12 cellular contexts compared by ENCODE assay signal in the genomic region with DNA sequence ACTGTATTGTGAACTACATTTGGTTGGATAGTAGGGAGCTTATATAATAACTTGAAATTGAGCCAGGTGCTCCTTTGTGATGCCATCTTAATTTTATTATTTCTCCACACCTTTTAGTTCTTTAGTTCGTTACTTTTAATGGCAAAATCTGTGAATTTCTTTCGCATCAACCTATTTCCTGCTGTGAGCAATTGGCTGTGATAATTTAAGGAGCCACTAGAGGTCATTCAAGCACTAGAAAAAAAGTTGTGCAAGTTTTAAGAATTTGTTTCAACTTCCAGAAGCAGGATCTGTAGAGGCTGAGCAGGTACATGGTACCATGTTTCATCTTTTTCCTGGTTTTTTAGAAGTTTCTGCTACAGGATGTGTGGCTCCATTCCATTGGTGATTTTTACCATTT. TPM values are rescaled to one million over a fixed set of nuclear protein-coding genes. Genes with fewer than 3 reads are reported as not detected.
DNase-seq lines count a peak whose midpoint lies in the region; ATAC-seq, FAIRE-seq and TF ChIP-seq lines count a peak whose summit lies in the region.
"Not testable (repeated sequence)": the region's sequence is repeated elsewhere in the genome, so short reads cannot be mapped to it uniquely, and the experiment has no call there.
"Had no signal": no experiment of that assay in that cellular context is flagged by ENCODE, and none has a peak within 500 bp of the region (broad histone marks: within the 10 kb centered on the region; RNA-seq: fewer than 3 reads in every experiment).

No MANE protein-coding gene starts in this region.

- not testable (repeated sequence) for TF ChIP-seq POLR2A in Peyer's patch (IDR thresholded peaks at IDR 0.05); esophagus squamous epithelium (IDR thresholded peaks at IDR 0.05); HepG2 (IDR thresholded peaks at IDR 0.05; ENCODE audit: insufficient read depth in 1 of 2, low read depth in 2 of 2, low read length in 2 of 2)

- not testable (repeated sequence) for H3K4me1 ChIP-seq in CD4-positive, alpha-beta memory T cell (ENCODE audit: insufficient read depth, low read length); Peyer's patch; esophagus squamous epithelium; HepG2 (ENCODE audit: insufficient read depth, low read length); neutrophil (ENCODE audit: control insufficient read depth in 1 of 2, insufficient read depth in 1 of 2, low read depth in 1 of 2, low read length in 1 of 2); thoracic aorta (ENCODE audit: control insufficient read depth in 1 of 2, low read depth in 2 of 2)

- CTCF ChIA-PET in CD4-positive, alpha-beta memory T cell (lab: Charles Lee; ENCODE audit: partially characterized antibody); HepG2 (lab: Yijun Ruan, JAX; ENCODE audit: low intra/inter-chr PET ratio, low total read pairs): not testable (repeated sequence)
- CTCF ChIA-PET in MCF 10A (lab: Yijun Ruan, JAX): interaction anchor here (0.7 kb wide), 1 partner anchor 352 kb away, joined by 3 read pairs; no protein-coding TSS in a partner anchor

- BruUV-seq in MCF 10A (replicated peaks; lab: Mats Ljungman, UMichigan); HepG2 (replicated peaks; lab: Mats Ljungman, UMichigan): not testable (repeated sequence)

- not testable (repeated sequence) for TF ChIP-seq EP300 in HepG2 (IDR thresholded peaks at IDR 0.05; ENCODE audit: low read depth in 2 of 2, low read length in 2 of 2); HepG2 (CRISPR knock-in tag; IDR thresholded peaks at IDR 0.05; ENCODE audit: borderline replicate concordance)

- in situ Hi-C loops in HepG2 (cut with HindIII; ENCODE audit: extremely low pct_ligation_motif_present, low pct_unique_long_range_greater_than_20kb): not testable (repeated sequence)

- not testable (repeated sequence) for FAIRE-seq in HepG2 (lab: Jason Lieb, UNC)

- H4K20me1 ChIP-seq in HepG2 (ENCODE audit: insufficient read depth, low read length): not testable (repeated sequence)

- POLR2A ChIA-PET in CD4-positive, alpha-beta memory T cell (lab: Charles Lee; ENCODE audit: partially characterized antibody); MCF 10A (lab: Yijun Ruan, JAX); HepG2 (lab: Yijun Ruan, JAX): not testable (repeated sequence)

- H3K27ac ChIP-seq in CD4-positive, alpha-beta memory T cell (ENCODE audit: low read depth, low read length); Peyer's patch; esophagus squamous epithelium; HepG2 (ENCODE audit: extremely low read length, insufficient read depth, low read length); neutrophil; thoracic aorta: not testable (repeated sequence)

- not testable (repeated sequence) for ATAC-seq in HepG2; thoracic aorta (ENCODE audit: insufficient number of reproducible peaks, low FRiP score, low read depth)

- not testable (repeated sequence) for H3K4me1 Mint-ChIP-seq in CD4-positive, alpha-beta memory T cell; MCF 10A (ENCODE audit: insufficient read depth, unreplicated experiment)

- H3K4me3 Mint-ChIP-seq in CD4-positive, alpha-beta memory T cell; MCF 10A (ENCODE audit: unreplicated experiment): not testable (repeated sequence)

- H3K9me3 Mint-ChIP-seq in CD4-positive, alpha-beta memory T cell; MCF 10A (ENCODE audit: unreplicated experiment): not testable (repeated sequence)

- intact Hi-C loops in CD4-positive, alpha-beta memory T cell (cut with micrococcal nuclease); MCF 10A (cut with micrococcal nuclease); esophagus squamous epithelium (cut with DNase I); HepG2 (cut with micrococcal nuclease; ENCODE audit: unreplicated experiment): not testable (repeated sequence)

- not testable (repeated sequence) for TF ChIP-seq RAD21 in HepG2 (CRISPR knock-in tag; IDR thresholded peaks at IDR 0.05)

- not testable (repeated sequence) for H3K27ac Mint-ChIP-seq in CD4-positive, alpha-beta memory T cell; MCF 10A (ENCODE audit: low read depth, unreplicated experiment)

- not testable (repeated sequence) for H3K9ac ChIP-seq in HepG2 (ENCODE audit: insufficient read depth, low read depth, low read length)

- not testable (repeated sequence) for H3K36me3 Mint-ChIP-seq in CD4-positive, alpha-beta memory T cell; MCF 10A (ENCODE audit: insufficient read depth, unreplicated experiment)

- H3K27me3 ChIP-seq in CD4-positive, alpha-beta memory T cell (ENCODE audit: insufficient read depth, low read length); Peyer's patch; esophagus squamous epithelium; HepG2 (ENCODE audit: control insufficient read depth in 1 of 2, insufficient read depth in 2 of 2, low read length in 2 of 2); neutrophil; thoracic aorta (replicated peaks; ENCODE audit: insufficient read depth): not testable (repeated sequence)

- not testable (repeated sequence) for H3K9me3 ChIP-seq in CD4-positive, alpha-beta memory T cell (ENCODE audit: control insufficient read depth in 1 of 2, low read length in 2 of 2); Peyer's patch; esophagus squamous epithelium; HepG2 (ENCODE audit: low read length); neutrophil; thoracic aorta

- no CpG with 5 or more reads among the region's 2 CpGs for WGBS in esophagus squamous epithelium, 2 donors
- WGBS in HepG2 (ENCODE audit: low lambda C conversion rate): 39% methylated on average over 2 of the region's 2 CpGs

- not testable (repeated sequence) for H3K36me3 ChIP-seq in CD4-positive, alpha-beta memory T cell (ENCODE audit: insufficient read depth, low read length); Peyer's patch; esophagus squamous epithelium; HepG2 (replicated peaks in 1 of 2; ENCODE audit: control insufficient read depth in 1 of 2, insufficient read depth in 2 of 2, low read length in 2 of 2); neutrophil; thoracic aorta

- peak in 3 of 5 donors; percentile 3 to 14 (median 9) for DNase-seq in CD4-positive, alpha-beta memory T cell
- not testable (repeated sequence) for DNase-seq in Peyer's patch; MCF 10A (ENCODE audit: unreplicated experiment); esophagus squamous epithelium (lab: John Stamatoyannopoulos, UW); HepG2 (ENCODE audit: low spot score); thoracic aorta (ENCODE audit: low spot score)

- not testable (repeated sequence) for H3K4me2 ChIP-seq in HepG2 (ENCODE audit: low read depth, low read length)

- not testable (repeated sequence) for H3K27me3 Mint-ChIP-seq in CD4-positive, alpha-beta memory T cell; MCF 10A (ENCODE audit: insufficient read depth, unreplicated experiment)

- not testable (repeated sequence) for H3K79me2 ChIP-seq in HepG2 (ENCODE audit: insufficient read depth, low read length)

- H2AFZ ChIP-seq in HepG2 (ENCODE audit: low read length): not testable (repeated sequence)

- TF ChIP-seq CTCF in Peyer's patch (IDR thresholded peaks at IDR 0.05): peak in 4 of 6 experiments; percentile 12 to 60 (median 46)
- TF ChIP-seq CTCF in MCF 10A (IDR thresholded peaks at IDR 0.05; ENCODE audit: unreplicated experiment): peak; percentile 29
- peak in 4 of 6 experiments; percentile 19 to 40 (median 33) for TF ChIP-seq CTCF in esophagus squamous epithelium (IDR thresholded peaks at IDR 0.05)
- TF ChIP-seq CTCF in HepG2 (CRISPR knock-in tag; IDR thresholded peaks at IDR 0.05): peak; percentile 34
- TF ChIP-seq CTCF in neutrophil (IDR thresholded peaks at IDR 0.05): peak; percentile 27
- peak; percentile 22 for TF ChIP-seq CTCF in thoracic aorta (IDR thresholded peaks at IDR 0.05)

- not testable (repeated sequence) for H3K4me3 ChIP-seq in CD4-positive, alpha-beta memory T cell (ENCODE audit: low read length in 2 of 2); Peyer's patch; esophagus squamous epithelium; HepG2 (replicated peaks in 1 of 3; ENCODE audit: insufficient read depth in 1 of 3, low read depth in 2 of 3, low read length in 3 of 3); neutrophil (ENCODE audit: low read depth in 1 of 2, low read length in 1 of 2); thoracic aorta

RNA-seq across cellular contexts. Expression of a gene that starts 4.9 kb away (rescaled TPM):
- not detected for total RNA-seq in CD4-positive, alpha-beta memory T cell
- not detected for polyA plus RNA-seq in CD4-positive, alpha-beta memory T cell
- total RNA-seq in Peyer's patch: 1 to 10 TPM in 1 of 4 donors, under 1 TPM in 1, not detected in 2; 0.54 to 2.5 TPM
- 0.70 and 0.71 TPM in 2 replicates for total RNA-seq in MCF 10A (2022)
- total RNA-seq in esophagus squamous epithelium: under 1 TPM in 2 of 4 donors, not detected in 2; 0.57 to 0.64 TPM
- total RNA-seq in HepG2 (2016; rRNA removed; fragmentation: Illumina TruSeq; extraction: Trizol): 0.21 and 0.49 TPM in 2 replicates
- total RNA-seq in HepG2 (2016; cell fraction: cytosol; rRNA removed; fragmentation: Illumina TruSeq; extraction: Trizol; ENCODE audit: low read depth): not detected in 2 replicates
- 0.48 TPM in 1 of 2 replicates, not detected in the other for total RNA-seq in HepG2 (2016; cell fraction: insoluble cytoplasmic fraction; rRNA removed; fragmentation: Illumina TruSeq; extraction: Trizol)
- total RNA-seq in HepG2 (2016; cell fraction: membrane; rRNA removed; fragmentation: Illumina TruSeq; extraction: Trizol): 0.14 TPM in 1 of 2 replicates, not detected in the other
- total RNA-seq in HepG2 (2016; cell fraction: nucleus; rRNA removed; fragmentation: Illumina TruSeq; extraction: Trizol): 0.34 and 0.38 TPM in 2 replicates
- 0.16 and 0.24 TPM in 2 replicates for polyA plus RNA-seq in HepG2 (2011; rRNA removed)
- polyA plus RNA-seq in HepG2 (2011; cell fraction: cytosol; rRNA removed): 0.13 TPM in 1 of 2 replicates, not detected in the other
- 0.84 and 1.0 TPM in 2 replicates for polyA plus RNA-seq in HepG2 (2011; cell fraction: nucleus; rRNA removed)
- polyA plus RNA-seq in HepG2 (2012): 0.15 and 0.19 TPM in 2 replicates
- polyA plus RNA-seq in HepG2 (2016; cell fraction: cytosol; fragmentation: Illumina TruSeq; extraction: Trizol; ENCODE audit: low read depth): not detected in 2 replicates
- not detected in 2 replicates for polyA plus RNA-seq in HepG2 (2016; cell fraction: insoluble cytoplasmic fraction; fragmentation: Illumina TruSeq; extraction: Trizol; ENCODE audit: low read depth)
- polyA plus RNA-seq in HepG2 (2016; cell fraction: membrane; fragmentation: Illumina TruSeq; extraction: Trizol; ENCODE audit: low read depth): 0.13 TPM in 1 of 2 replicates, not detected in the other
- 0.57 and 1.7 TPM in 2 replicates for polyA plus RNA-seq in HepG2 (2016; cell fraction: nucleus; fragmentation: Illumina TruSeq; extraction: Trizol; ENCODE audit: insufficient read depth, low read depth)
- not detected in 2 replicates for polyA minus RNA-seq in HepG2 (2011; rRNA and poly(A)+ RNA removed; ENCODE audit: low replicate concordance)
- not detected in 2 replicates for polyA minus RNA-seq in HepG2 (2011; cell fraction: cytosol; rRNA and poly(A)+ RNA removed)
- 0.25 and 0.39 TPM in 2 replicates for polyA minus RNA-seq in HepG2 (2011; cell fraction: nucleus; rRNA and poly(A)+ RNA removed)
- total RNA-seq in thoracic aorta: 1 to 10 TPM in 1 of 2 donors, under 1 TPM in 1; 0.68 to 1.3 TPM
- total RNA-seq: Calu3; CD4-positive, CD25-positive, alpha-beta regulatory T cell; HT-29 had no signal
- polyA plus RNA-seq: CD4-positive, CD25-positive, alpha-beta regulatory T cell had no signal

RNA-seq across cellular contexts. Expression of a gene that starts 47.1 kb away (rescaled TPM):
- 1 to 10 TPM in 1 of 2 experiments, not detected in 1; 2.1 TPM for total RNA-seq in CD4-positive, alpha-beta memory T cell
- polyA plus RNA-seq in CD4-positive, alpha-beta memory T cell: not detected
- 1 to 10 TPM in 3 of 4 donors, not detected in 1; 1.3 to 5.1 (median 1.7) TPM for total RNA-seq in Peyer's patch
- total RNA-seq in MCF 10A (2022): 2.0 TPM in 1 of 2 replicates, not detected in the other
- 1 to 10 TPM in 2 of 4 donors, under 1 TPM in 1, not detected in 1; 0.32 to 2.3 (median 1.1) TPM for total RNA-seq in esophagus squamous epithelium
- total RNA-seq in HepG2 (2016; rRNA removed; fragmentation: Illumina TruSeq; extraction: Trizol): not detected in 2 replicates
- total RNA-seq in HepG2 (2016; cell fraction: cytosol; rRNA removed; fragmentation: Illumina TruSeq; extraction: Trizol; ENCODE audit: low read depth): not detected in 2 replicates
- not detected in 2 replicates for total RNA-seq in HepG2 (2016; cell fraction: insoluble cytoplasmic fraction; rRNA removed; fragmentation: Illumina TruSeq; extraction: Trizol)
- not detected in 2 replicates for total RNA-seq in HepG2 (2016; cell fraction: membrane; rRNA removed; fragmentation: Illumina TruSeq; extraction: Trizol)
- not detected in 2 replicates for total RNA-seq in HepG2 (2016; cell fraction: nucleus; rRNA removed; fragmentation: Illumina TruSeq; extraction: Trizol)
- 0.09 and 0.22 TPM in 2 replicates for polyA plus RNA-seq in HepG2 (2011; rRNA removed)
- polyA plus RNA-seq in HepG2 (2011; cell fraction: cytosol; rRNA removed): not detected in 2 replicates
- polyA plus RNA-seq in HepG2 (2011; cell fraction: nucleus; rRNA removed): 0.92 TPM in 1 of 2 replicates, not detected in the other
- not detected in 2 replicates for polyA plus RNA-seq in HepG2 (2012)
- polyA plus RNA-seq in HepG2 (2016; cell fraction: cytosol; fragmentation: Illumina TruSeq; extraction: Trizol; ENCODE audit: low read depth): not detected in 2 replicates
- polyA plus RNA-seq in HepG2 (2016; cell fraction: insoluble cytoplasmic fraction; fragmentation: Illumina TruSeq; extraction: Trizol; ENCODE audit: low read depth): not detected in 2 replicates
- polyA plus RNA-seq in HepG2 (2016; cell fraction: membrane; fragmentation: Illumina TruSeq; extraction: Trizol; ENCODE audit: low read depth): not detected in 2 replicates
- 0.60 TPM in 1 of 2 replicates, not detected in the other for polyA plus RNA-seq in HepG2 (2016; cell fraction: nucleus; fragmentation: Illumina TruSeq; extraction: Trizol; ENCODE audit: insufficient read depth, low read depth)
- not detected in 2 replicates for polyA minus RNA-seq in HepG2 (2011; rRNA and poly(A)+ RNA removed; ENCODE audit: low replicate concordance)
- polyA minus RNA-seq in HepG2 (2011; cell fraction: cytosol; rRNA and poly(A)+ RNA removed): not detected in 2 replicates
- polyA minus RNA-seq in HepG2 (2011; cell fraction: nucleus; rRNA and poly(A)+ RNA removed): 1.0 TPM in 1 of 2 replicates, not detected in the other
- total RNA-seq in thoracic aorta: 10 to 100 TPM in 1 of 2 donors, 1 to 10 TPM in 1; 5.1 to 15.8 TPM
- total RNA-seq: Calu3, HT-29, M059J, OCI-LY7 had no signal
- polyA plus RNA-seq: CD4-positive, CD25-positive, alpha-beta regulatory T cell had no signal
